In genomic region chr12:63897931-63898330, GRCh38 we compare ENCODE assay signal across 1 cellular context.
TF ChIP-seq lines count a peak whose summit lies in the region.

No MANE protein-coding gene starts in this region.

TF ChIP-seq in SK-N-SH, 30 proteins besides CTCF, POLR2A, EP300 and RAD21 (continued from another document):
- TF ChIP-seq SIN3A (IDR thresholded peaks at IDR 0.05; ENCODE audit: borderline replicate concordance, low read depth, low read length): no peak
- no peak for TF ChIP-seq NFIC (IDR thresholded peaks at IDR 0.05; ENCODE audit: borderline replicate concordance)
- TF ChIP-seq YY1 (IDR thresholded peaks at IDR 0.05; ENCODE audit: low read depth): no peak
